Comparison of ENCODE assay signal across 14 cellular contexts in genomic region chr15:88653200-88654064, GRCh38. TPM values are rescaled to one million over a fixed set of nuclear protein-coding genes. Genes with fewer than 3 reads are reported as not detected.
DNase-seq lines count a peak whose midpoint lies in the region; ATAC-seq, FAIRE-seq and TF ChIP-seq lines count a peak whose summit lies in the region.
"Had no signal": no experiment of that assay in that cellular context is flagged by ENCODE, and none has a peak within 500 bp of the region (broad histone marks: within the 10 kb centered on the region; RNA-seq: fewer than 3 reads in every experiment).

No MANE protein-coding gene starts in this region.

- H3K79me2 ChIP-seq in GM12878 (ENCODE audit: control insufficient read depth, insufficient read depth, low read length), result peaks cover 1% of the 10 kb centered on the region; the same call in 1 of the 2 replicates

- in situ Hi-C loops in GM12878 (cut with MboI), result no loop called here

- no peaks in the 10 kb centered on the region for H3K27me3 Mint-ChIP-seq in CD4-positive, alpha-beta memory T cell
- no peaks in the 10 kb centered on the region for H3K27me3 Mint-ChIP-seq in naive thymus-derived CD4-positive, alpha-beta T cell

- H3K27ac ChIP-seq in CD4-positive, alpha-beta memory T cell (ENCODE audit: low read depth, low read length), result no peak overlapping the region
- no peak overlapping the region for H3K27ac ChIP-seq in GM12878 (ENCODE audit: control insufficient read depth, insufficient read depth)
- H3K27ac ChIP-seq in naive thymus-derived CD4-positive, alpha-beta T cell (ENCODE audit: low read depth, low read length), result peak overlapping the region; percentile 59
- H3K27ac ChIP-seq: breast epithelium, SJCRH30 had no signal

- 85% methylated on average over 12 of the region's 13 CpGs for WGBS in GM12878 (ENCODE audit: insufficient coverage, insufficient replicate concordance, low lambda C conversion rate, missing lambda C conversion rate)

- no peaks in the 10 kb centered on the region for H3K9me3 Mint-ChIP-seq in CD4-positive, alpha-beta memory T cell
- no peaks in the 10 kb centered on the region for H3K9me3 Mint-ChIP-seq in naive thymus-derived CD4-positive, alpha-beta T cell

- SMC1A ChIA-PET in GM12878 (lab: Charles Lee; ENCODE audit: uncharacterized antibody, unreplicated experiment), result interaction anchor here (1.1 to 1.4 kb wide), 2 partner anchors 23 to 29 kb away, joined by 4 to 7 read pairs; no protein-coding TSS in a partner anchor

- no peak for TF ChIP-seq CTCF in GM12878 (IDR thresholded peaks at IDR 0.05 in 2 of 3, conservative IDR thresholded peaks at IDR 0.05 in 1 of 3; ENCODE audit: control insufficient read depth in 2 of 3, extremely low read depth in 1 of 3, insufficient read depth in 1 of 3, low read depth in 3 of 3, low read length in 3 of 3)
- no peak for TF ChIP-seq CTCF in omental fat pad (IDR thresholded peaks at IDR 0.05)

- H3K4me3 ChIP-seq in CD4-positive, alpha-beta memory T cell (ENCODE audit: low read length in 2 of 2), result no peak overlapping the region
- H3K4me3 ChIP-seq in H7 (ENCODE audit: insufficient read depth, low read depth, low read length) (no peak overlapping the region), GM12878 (no peak overlapping the region)
- no peak overlapping the region for H3K4me3 ChIP-seq in naive thymus-derived CD4-positive, alpha-beta T cell (ENCODE audit: low read length)
- H3K4me3 ChIP-seq: breast epithelium, SJCRH30 had no signal

- peak overlapping the region; percentile 47 to 93 (median 85) for H3K27ac Mint-ChIP-seq in CD4-positive, alpha-beta memory T cell
- H3K27ac Mint-ChIP-seq in naive thymus-derived CD4-positive, alpha-beta T cell, result peak overlapping the region; percentile 65 to 98 (median 92)

- no peaks in the 10 kb centered on the region for H3K27me3 ChIP-seq in CD4-positive, alpha-beta memory T cell (ENCODE audit: insufficient read depth, low read length)
- H3K27me3 ChIP-seq in H7 (ENCODE audit: control insufficient read depth, insufficient read depth, low read length), result no peaks in the 10 kb centered on the region
- no peaks in the 10 kb centered on the region for H3K27me3 ChIP-seq in GM12878 (replicated peaks in 1 of 2; ENCODE audit: control insufficient read depth in 2 of 2, insufficient read depth in 2 of 2, low read length in 1 of 2)
- no peaks in the 10 kb centered on the region for H3K27me3 ChIP-seq in naive thymus-derived CD4-positive, alpha-beta T cell (ENCODE audit: control insufficient read depth in 2 of 2, insufficient read depth in 2 of 2, low read length in 2 of 2)
- H3K27me3 ChIP-seq: breast epithelium had no signal

- no peak for FAIRE-seq in GM12878 (lab: Jason Lieb, UNC)

- H3K4me1 Mint-ChIP-seq in CD4-positive, alpha-beta memory T cell, result peaks cover 54 to 92% (median 72%) of the 10 kb centered on the region in 4 donors
- peaks cover 41 to 96% (median 89%) of the 10 kb centered on the region in 7 donors for H3K4me1 Mint-ChIP-seq in naive thymus-derived CD4-positive, alpha-beta T cell

- intact Hi-C loops in CD4-positive, alpha-beta memory T cell (cut with micrococcal nuclease), result no loop called here
- intact Hi-C loops in GM12878 (cut with micrococcal nuclease; ENCODE audit: unreplicated experiment), result no loop called here
- intact Hi-C loops in naive thymus-derived CD4-positive, alpha-beta T cell (cut with micrococcal nuclease), result no loop called here

- no TSS peak for BruUV-seq in GM12878 (replicated peaks; lab: Mats Ljungman, UMichigan)

- no peak for TF ChIP-seq RAD21 in GM12878 (IDR thresholded peaks at IDR 0.05; ENCODE audit: insufficient read depth, low read depth, low read length)

- H3K4me3 Mint-ChIP-seq in CD4-positive, alpha-beta memory T cell, result peak overlapping the region in 4 of 8 donors; percentile 8 to 68 (median 57)
- peak overlapping the region in 8 of 10 donors; percentile 41 to 75 (median 59) for H3K4me3 Mint-ChIP-seq in naive thymus-derived CD4-positive, alpha-beta T cell
- H3K4me3 Mint-ChIP-seq: CD14-positive monocyte had no signal

- no peak overlapping the region for H3K9ac ChIP-seq in GM12878 (ENCODE audit: control insufficient read depth, insufficient read depth, low read length)

- no peaks in the 10 kb centered on the region for H3K9me3 ChIP-seq in CD4-positive, alpha-beta memory T cell (ENCODE audit: control insufficient read depth in 1 of 2, low read length in 2 of 2)
- H3K9me3 ChIP-seq in GM12878 (replicated peaks; ENCODE audit: control insufficient read depth, insufficient read depth, low read length), result no peaks in the 10 kb centered on the region
- H3K9me3 ChIP-seq in naive thymus-derived CD4-positive, alpha-beta T cell (ENCODE audit: control insufficient read depth in 2 of 3, low read length in 3 of 3), result no peaks in the 10 kb centered on the region
- H3K9me3 ChIP-seq: breast epithelium, SJCRH30 had no signal

- H3K4me1 ChIP-seq in CD4-positive, alpha-beta memory T cell (ENCODE audit: insufficient read depth, low read length), result peaks cover 90% of the 10 kb centered on the region
- H3K4me1 ChIP-seq in GM12878 (ENCODE audit: control insufficient read depth, insufficient read depth, low read length), result peaks cover 35% of the 10 kb centered on the region
- H3K4me1 ChIP-seq in naive thymus-derived CD4-positive, alpha-beta T cell (ENCODE audit: control insufficient read depth in 2 of 2, insufficient read depth in 2 of 2, low read length in 2 of 2), result peaks cover 37 to 89% of the 10 kb centered on the region in 2 donors
- H3K4me1 ChIP-seq: SJCRH30 had no signal

- H3K36me3 Mint-ChIP-seq in CD4-positive, alpha-beta memory T cell, result peaks cover 20 to 54% of the 10 kb centered on the region in 2 donors
- peaks cover 3 to 23% (median 9%) of the 10 kb centered on the region in 5 donors for H3K36me3 Mint-ChIP-seq in naive thymus-derived CD4-positive, alpha-beta T cell

- POLR2A ChIA-PET in CD4-positive, alpha-beta memory T cell (lab: Charles Lee; ENCODE audit: partially characterized antibody), result interaction anchor here (1.0 to 9.2 kb wide), 4 partner anchors 10 to 186 kb away, joined by 3 to 113 read pairs (median 6); partner anchors contain the start of genes MRPL46 and MRPS11
- POLR2A ChIA-PET in GM12878 (lab: Charles Lee), result no interaction called here
- POLR2A ChIA-PET in naive thymus-derived CD4-positive, alpha-beta T cell (lab: Charles Lee), result interaction anchor here (0.7 to 1.5 kb wide), 4 partner anchors 9 to 31 kb away, joined by 3 to 4 read pairs (median 4); no protein-coding TSS in a partner anchor

- TF ChIP-seq EP300 in GM12878 (IDR thresholded peaks at IDR 0.05; ENCODE audit: borderline replicate concordance in 1 of 2, control insufficient read depth in 1 of 2, low read depth in 2 of 2, low read length in 2 of 2), result no peak

- peaks cover 5% of the 10 kb centered on the region for H3K36me3 ChIP-seq in CD4-positive, alpha-beta memory T cell (ENCODE audit: insufficient read depth, low read length)
- H3K36me3 ChIP-seq in H7 (replicated peaks; ENCODE audit: control insufficient read depth, insufficient read depth, low read length), result no peaks in the 10 kb centered on the region
- H3K36me3 ChIP-seq in GM12878 (ENCODE audit: control insufficient read depth in 2 of 2, insufficient read depth in 2 of 2, low read length in 1 of 2), result peaks cover 0 to 11% of the 10 kb centered on the region in 2 experiments
- no peaks in the 10 kb centered on the region for H3K36me3 ChIP-seq in naive thymus-derived CD4-positive, alpha-beta T cell (ENCODE audit: control insufficient read depth in 2 of 3, insufficient read depth in 3 of 3, low read length in 3 of 3)
- H3K36me3 ChIP-seq: breast epithelium, SJCRH30 had no signal

- H3K4me2 ChIP-seq in GM12878 (ENCODE audit: control insufficient read depth, insufficient read depth), result no peak overlapping the region

- TF ChIP-seq POLR2A in GM12878 (IDR thresholded peaks at IDR 0.05; ENCODE audit: low read depth, low read length), result peak; percentile 57; the same call in 1 of the 2 replicates

- ATAC-seq in GM12878 (no peak), omental fat pad (ENCODE audit: low FRiP score) (no peak), GM18907 (IDR thresholded peaks at IDR 0.05; ENCODE audit: unreplicated experiment) (no peak), left lobe of liver (no peak)
- ATAC-seq in naive thymus-derived CD4-positive, alpha-beta T cell, result no peak
- ATAC-seq: right cardiac atrium had no signal

- CTCF ChIA-PET in CD4-positive, alpha-beta memory T cell (lab: Charles Lee; ENCODE audit: partially characterized antibody), result interaction anchor here (1.1 to 9.8 kb wide), 3 partner anchors 10 to 28 kb away, joined by 8 to 95 read pairs (median 14); no protein-coding TSS in a partner anchor
- CTCF ChIA-PET in GM12878 (lab: Yijun Ruan, JAX), result interaction anchor here (5.8 kb wide), 1 partner anchor 29 kb away, joined by 61 read pairs; no protein-coding TSS in a partner anchor
- CTCF ChIA-PET in naive thymus-derived CD4-positive, alpha-beta T cell (lab: Charles Lee), result interaction anchor here (0.7 to 3.9 kb wide), 3 partner anchors 11 to 27 kb away, joined by 3 to 29 read pairs (median 7); partner anchors contain the start of gene ISG20

- H2AFZ ChIP-seq in GM12878 (ENCODE audit: control insufficient read depth, low read depth, low read length), result no peak overlapping the region

- H4K20me1 ChIP-seq in GM12878 (ENCODE audit: control insufficient read depth, insufficient read depth), result no peaks in the 10 kb centered on the region; the same call in 1 of the 2 replicates

- no peak for DNase-seq in CD4-positive, alpha-beta memory T cell
- DNase-seq in H7 (peak; percentile 54), GM12878 (ENCODE audit: low read depth, low spot score) (no peak), omental fat pad (ENCODE audit: low spot score) (no peak), left lobe of liver (ENCODE audit: low spot score) (no peak)
- DNase-seq in naive thymus-derived CD4-positive, alpha-beta T cell, result no peak
- DNase-seq: MV-4-11; NCI-H2171; right cardiac atrium; SJCRH30; stimulated activated CD4-positive, alpha-beta T cell treated with anti-CD3 and anti-CD28 coated beads, Interleukin-4, amount 100 ng/mL, for 1 hour had no signal

- RAD21 ChIA-PET in GM12878 (lab: Charles Lee; ENCODE audit: unreplicated experiment), result no interaction called here

RNA-seq across cellular contexts. Expression of gene ISG20, which starts 14.6 kb away (rescaled TPM):
- total RNA-seq in CD4-positive, alpha-beta memory T cell, result 100 to 1,000 TPM; 144 to 153 TPM
- polyA plus RNA-seq in CD4-positive, alpha-beta memory T cell, result 100 to 1,000 TPM; 494 to 667 TPM
- total RNA-seq in H7 (2014; rRNA removed; shearing (Covaris generic)), result 0.14 and 3.4 TPM in 2 replicates
- total RNA-seq in GM12878 (2013; cell fraction: nucleolus; rRNA removed), result 14.5 and 16.0 TPM in 2 replicates
- 210 and 228 TPM in 2 replicates for total RNA-seq in GM12878 (2014; rRNA removed)
- total RNA-seq in GM12878 (2014; rRNA removed; fragmentation: Illumina TruSeq; extraction: Trizol), result 48.5 and 53.8 TPM in 2 replicates
- 76.5 and 90.2 TPM in 2 replicates for total RNA-seq in GM12878 (2021)
- 45.4 TPM for polyA plus RNA-seq in GM12878 (2011; ENCODE audit: low read depth)
- polyA plus RNA-seq in GM12878 (2011; rRNA removed), result 46.6 and 182 TPM in 2 replicates
- polyA plus RNA-seq in GM12878 (2011; cell fraction: cytosol; rRNA removed), result 210 and 386 TPM in 2 replicates
- 219 and 271 TPM in 2 replicates for polyA plus RNA-seq in GM12878 (2011; cell fraction: nucleus; rRNA removed)
- polyA plus RNA-seq in GM12878 (2012), result 145 and 222 TPM in 2 replicates
- polyA plus RNA-seq in GM12878 (2014; fragmentation: Illumina TruSeq; extraction: Trizol), result 3.5 and 23.4 TPM in 2 replicates
- polyA plus RNA-seq in GM12878 (2014; fragmentation: Nextera tagmentation; extraction: Ambion mirVana), result 10 to 100 TPM; 49.6 to 92.9 TPM
- 177 and 251 TPM in 2 replicates for polyA plus RNA-seq in GM12878 (2014; rRNA removed)
- polyA plus RNA-seq in GM12878 (2016; fragmentation: Nextera tagmentation; extraction: Ambion mirVana), result 10 to 100 TPM; 80.7 to 91.1 TPM
- polyA minus RNA-seq in GM12878 (2011; rRNA and poly(A)+ RNA removed), result 49.6 and 80.3 TPM in 2 replicates
- polyA minus RNA-seq in GM12878 (2011; cell fraction: cytosol; rRNA and poly(A)+ RNA removed), result 44.1 and 44.6 TPM in 2 replicates
- 38.3 and 60.6 TPM in 2 replicates for polyA minus RNA-seq in GM12878 (2011; cell fraction: nucleus; rRNA and poly(A)+ RNA removed)
- total RNA-seq in naive thymus-derived CD4-positive, alpha-beta T cell, result 100 to 1,000 TPM in 4 of 5 experiments, 10 to 100 TPM in 1; 92.5 to 160 (median 149) TPM
- polyA plus RNA-seq in naive thymus-derived CD4-positive, alpha-beta T cell, result 100 to 1,000 TPM; 344 to 415 TPM
- 10 to 100 TPM; 21.3 to 41.0 (median 27.8) TPM for total RNA-seq in omental fat pad
- 5.7 TPM for total RNA-seq in left lobe of liver

RNA-seq across cellular contexts. Expression of gene AEN, which starts 32.3 kb away (rescaled TPM):
- total RNA-seq in CD4-positive, alpha-beta memory T cell, result 10 to 100 TPM; 54.5 to 56.8 TPM
- polyA plus RNA-seq in CD4-positive, alpha-beta memory T cell, result 10 to 100 TPM; 33.2 to 35.8 TPM
- total RNA-seq in H7 (2014; rRNA removed; shearing (Covaris generic)), result 60.7 and 64.8 TPM in 2 replicates
- 74.1 and 86.4 TPM in 2 replicates for total RNA-seq in GM12878 (2013; cell fraction: nucleolus; rRNA removed)
- total RNA-seq in GM12878 (2014; rRNA removed), result 76.0 and 81.2 TPM in 2 replicates
- 39.9 and 44.5 TPM in 2 replicates for total RNA-seq in GM12878 (2014; rRNA removed; fragmentation: Illumina TruSeq; extraction: Trizol)
- 67.2 and 74.4 TPM in 2 replicates for total RNA-seq in GM12878 (2021)
- polyA plus RNA-seq in GM12878 (2011; ENCODE audit: low read depth), result 14.7 TPM
- polyA plus RNA-seq in GM12878 (2011; rRNA removed), result 32.5 and 44.7 TPM in 2 replicates
- 46.2 and 62.0 TPM in 2 replicates for polyA plus RNA-seq in GM12878 (2011; cell fraction: cytosol; rRNA removed)
- polyA plus RNA-seq in GM12878 (2011; cell fraction: nucleus; rRNA removed), result 106 and 115 TPM in 2 replicates
- polyA plus RNA-seq in GM12878 (2012), result 23.8 and 31.0 TPM in 2 replicates
- 25.8 and 33.5 TPM in 2 replicates for polyA plus RNA-seq in GM12878 (2014; fragmentation: Illumina TruSeq; extraction: Trizol)
- polyA plus RNA-seq in GM12878 (2014; fragmentation: Nextera tagmentation; extraction: Ambion mirVana), result 10 to 100 TPM; 11.7 to 12.0 TPM
- 62.8 and 66.1 TPM in 2 replicates for polyA plus RNA-seq in GM12878 (2014; rRNA removed)
- polyA plus RNA-seq in GM12878 (2016; fragmentation: Nextera tagmentation; extraction: Ambion mirVana), result 10 to 100 TPM; 78.0 to 78.8 TPM
- polyA minus RNA-seq in GM12878 (2011; rRNA and poly(A)+ RNA removed), result 57.4 and 84.3 TPM in 2 replicates
- 23.4 and 24.8 TPM in 2 replicates for polyA minus RNA-seq in GM12878 (2011; cell fraction: cytosol; rRNA and poly(A)+ RNA removed)
- 70.1 and 137 TPM in 2 replicates for polyA minus RNA-seq in GM12878 (2011; cell fraction: nucleus; rRNA and poly(A)+ RNA removed)
- 10 to 100 TPM; 29.6 to 52.1 (median 44.2) TPM for total RNA-seq in naive thymus-derived CD4-positive, alpha-beta T cell
- polyA plus RNA-seq in naive thymus-derived CD4-positive, alpha-beta T cell, result 10 to 100 TPM; 20.2 to 31.7 TPM
- 10 to 100 TPM in 3 of 4 donors, 1 to 10 TPM in 1; 7.6 to 60.2 (median 25.2) TPM for total RNA-seq in omental fat pad
- 7.1 TPM for total RNA-seq in left lobe of liver
